In genomic region chr21:15272591-15272990, GRCh38 we compare ENCODE assay signal across 16 cellular contexts.
"Had no signal": no experiment of that assay in that cellular context is flagged by ENCODE, and none has a peak within 500 bp of the region (broad histone marks: within the 10 kb centered on the region; RNA-seq: fewer than 3 reads in every experiment).

No MANE protein-coding gene starts in this region.

- H3K4me3 Mint-ChIP-seq: activated naive CD4-positive, alpha-beta T cell treated with anti-CD3 and anti-CD28 coated beads, Interleukin-2, amount 10 ng/mL, durations not matched to agents 7 days and 5 days; activated T-helper 17 cell treated with anti-CD3 and anti-CD28 coated beads, Interleukin-2, amount 50 U/mL, for 72 hours; brain; naive thymus-derived CD8-positive, alpha-beta T cell; stimulated activated effector memory CD8-positive, alpha-beta T cell treated with anti-CD3 and anti-CD28 coated beads, Interleukin-12 subunit alpha, Interleukin-12 subunit beta, amount 100 ng/mL, for 72 hours had no signal

- DNase-seq: activated CD4-positive, CD25-positive, alpha-beta regulatory T cell treated with anti-CD3 and anti-CD28 coated beads, Interleukin-2, amount 50 U/mL, for 72 hours; activated naive CD4-positive, alpha-beta T cell treated with anti-CD3 and anti-CD28 coated beads, Interleukin-2, amount 10 ng/mL, durations not matched to agents 7 days and 5 days; activated T-cell treated with anti-CD3 and anti-CD28 coated beads for 4 hours; central memory CD4-positive, alpha-beta T cell; cortex of kidney; effector CD8-positive, alpha-beta T cell; esophagus squamous epithelium; naive thymus-derived CD8-positive, alpha-beta T cell; SK-N-SH; T-helper 1 cell; T1000; tibial artery had no signal

- H3K36me3 Mint-ChIP-seq: activated naive CD4-positive, alpha-beta T cell treated with anti-CD3 and anti-CD28 coated beads, Interleukin-2, amount 10 ng/mL, durations not matched to agents 7 days and 5 days; brain; naive thymus-derived CD8-positive, alpha-beta T cell; stimulated activated effector memory CD8-positive, alpha-beta T cell treated with anti-CD3 and anti-CD28 coated beads, Interleukin-12 subunit alpha, Interleukin-12 subunit beta, amount 100 ng/mL, for 72 hours had no signal

- H3K27ac Mint-ChIP-seq: activated naive CD4-positive, alpha-beta T cell treated with anti-CD3 and anti-CD28 coated beads, Interleukin-2, amount 10 ng/mL, durations not matched to agents 7 days and 5 days; activated T-helper 17 cell treated with anti-CD3 and anti-CD28 coated beads, Interleukin-2, amount 50 U/mL, for 72 hours; brain; naive thymus-derived CD8-positive, alpha-beta T cell; stimulated activated effector memory CD8-positive, alpha-beta T cell treated with anti-CD3 and anti-CD28 coated beads, Interleukin-12 subunit alpha, Interleukin-12 subunit beta, amount 100 ng/mL, for 72 hours had no signal

- H3K9me3 Mint-ChIP-seq: activated naive CD4-positive, alpha-beta T cell treated with anti-CD3 and anti-CD28 coated beads, Interleukin-2, amount 10 ng/mL, durations not matched to agents 7 days and 5 days; activated T-helper 17 cell treated with anti-CD3 and anti-CD28 coated beads, Interleukin-2, amount 50 U/mL, for 72 hours; brain; stimulated activated effector memory CD8-positive, alpha-beta T cell treated with anti-CD3 and anti-CD28 coated beads, Interleukin-12 subunit alpha, Interleukin-12 subunit beta, amount 100 ng/mL, for 72 hours had no signal

- H3K9ac ChIP-seq: SK-N-SH had no signal

- H3K27me3 ChIP-seq: esophagus squamous epithelium, tibial artery had no signal

- H3K27ac ChIP-seq: esophagus squamous epithelium, tibial artery had no signal

- H3K27me3 Mint-ChIP-seq: activated naive CD4-positive, alpha-beta T cell treated with anti-CD3 and anti-CD28 coated beads, Interleukin-2, amount 10 ng/mL, durations not matched to agents 7 days and 5 days; activated T-helper 17 cell treated with anti-CD3 and anti-CD28 coated beads, Interleukin-2, amount 50 U/mL, for 72 hours had no signal

- H3K9me3 ChIP-seq: esophagus squamous epithelium, SK-N-SH, tibial artery had no signal

- H3K4me2 ChIP-seq: SK-N-SH had no signal

- ATAC-seq: activated T-helper 17 cell treated with anti-CD3 and anti-CD28 coated beads, Interleukin-2, amount 50 U/mL, for 72 hours; naive thymus-derived CD8-positive, alpha-beta T cell; stimulated activated effector memory CD8-positive, alpha-beta T cell treated with anti-CD3 and anti-CD28 coated beads, Interleukin-12 subunit alpha, Interleukin-12 subunit beta, amount 100 ng/mL, for 72 hours had no signal

- FAIRE-seq: endothelial cell of umbilical vein had no signal

- H3K4me3 ChIP-seq: esophagus squamous epithelium, tibial artery had no signal

- H3K36me3 ChIP-seq: esophagus squamous epithelium, tibial artery had no signal

- H3K4me1 Mint-ChIP-seq: activated naive CD4-positive, alpha-beta T cell treated with anti-CD3 and anti-CD28 coated beads, Interleukin-2, amount 10 ng/mL, durations not matched to agents 7 days and 5 days; brain; naive thymus-derived CD8-positive, alpha-beta T cell; stimulated activated effector memory CD8-positive, alpha-beta T cell treated with anti-CD3 and anti-CD28 coated beads, Interleukin-12 subunit alpha, Interleukin-12 subunit beta, amount 100 ng/mL, for 72 hours had no signal
